9 cellular contexts compared by ENCODE assay signal in genomic region chr12:119180380-119181040, GRCh38. TPM values are rescaled to one million over a fixed set of nuclear protein-coding genes. Genes with fewer than 3 reads are reported as not detected.
DNase-seq lines count a peak whose midpoint lies in the region; ATAC-seq and TF ChIP-seq lines count a peak whose summit lies in the region.
"Had no signal": no experiment of that assay in that cellular context is flagged by ENCODE, and none has a peak within 500 bp of the region (broad histone marks: within the 10 kb centered on the region; RNA-seq: fewer than 3 reads in every experiment).

No MANE protein-coding gene starts in this region.

- H3K4me1 Mint-ChIP-seq in naive thymus-derived CD4-positive, alpha-beta T cell = no peaks in the 10 kb centered on the region
- H3K4me1 Mint-ChIP-seq in activated T-helper 1 cell treated with anti-CD3 and anti-CD28 coated beads, Interleukin-12 subunit alpha, Interleukin-12 subunit beta, Interleukin-2, Interleukin-4 antibody, amounts not matched to agents 30 ng/mL and 10 ng/mL and 1 ng/mL, durations not matched to agents 14 hours and 24 hours and 36 hours (ENCODE audit: low read depth) = no peaks in the 10 kb centered on the region
- H3K4me1 Mint-ChIP-seq: memory B cell had no signal

- H3K36me3 ChIP-seq in HCT116 (ENCODE audit: control insufficient read depth in 1 of 2, insufficient read depth in 2 of 2, low read length in 2 of 2) (no peaks in the 10 kb centered on the region), stomach smooth muscle (ENCODE audit: control insufficient read depth in 2 of 2, insufficient read depth in 2 of 2, low read length in 2 of 2) (no peaks in the 10 kb centered on the region)
- H3K36me3 ChIP-seq in naive thymus-derived CD4-positive, alpha-beta T cell (ENCODE audit: control insufficient read depth in 2 of 3, insufficient read depth in 3 of 3, low read length in 3 of 3) = no peaks in the 10 kb centered on the region

- H3K4me1 ChIP-seq in HCT116 (ENCODE audit: control insufficient read depth in 1 of 2, insufficient read depth in 2 of 2, low read length in 2 of 2) (peaks cover 45 to 56% of the 10 kb centered on the region in 2 experiments), stomach smooth muscle (ENCODE audit: control insufficient read depth, insufficient read depth, low read length) (peaks cover 28% of the 10 kb centered on the region)
- no peaks in the 10 kb centered on the region for H3K4me1 ChIP-seq in naive thymus-derived CD4-positive, alpha-beta T cell (ENCODE audit: control insufficient read depth in 2 of 2, insufficient read depth in 2 of 2, low read length in 2 of 2)

- no peaks in the 10 kb centered on the region for H3K9me3 Mint-ChIP-seq in naive thymus-derived CD4-positive, alpha-beta T cell
- no peaks in the 10 kb centered on the region for H3K9me3 Mint-ChIP-seq in activated T-helper 1 cell treated with anti-CD3 and anti-CD28 coated beads, Interleukin-12 subunit alpha, Interleukin-12 subunit beta, Interleukin-2, Interleukin-4 antibody, amounts not matched to agents 30 ng/mL and 10 ng/mL and 1 ng/mL, durations not matched to agents 14 hours and 24 hours and 36 hours
- H3K9me3 Mint-ChIP-seq: memory B cell had no signal

- no TSS peak for BruUV-seq in HCT116 (replicated peaks; lab: Mats Ljungman, UMichigan)

- H3K27ac ChIP-seq in HCT116 (ENCODE audit: low read depth, low read length) (peak overlapping the region; percentile 46; the same call in 1 of the 2 replicates), caudate nucleus (ENCODE audit: low read depth, low read length) (peak overlapping the region; percentile 90), stomach smooth muscle (ENCODE audit: low read length) (peak overlapping the region; percentile 99)
- no peak overlapping the region for H3K27ac ChIP-seq in naive thymus-derived CD4-positive, alpha-beta T cell (ENCODE audit: low read depth, low read length)

- CTCF ChIA-PET in HCT116 (lab: Charles Lee) = no interaction called here
- CTCF ChIA-PET in naive thymus-derived CD4-positive, alpha-beta T cell (lab: Charles Lee) = no interaction called here
- CTCF ChIA-PET in GM10248 (lab: Yijun Ruan, JAX) = no interaction called here

- H3K4me3 ChIP-seq in HCT116 (replicated peaks in 1 of 2; ENCODE audit: low read depth in 1 of 2, low read length in 2 of 2) (peak overlapping the region in 1 of 2 experiments; percentile 54; a peak in 1 of 4 replicates), stomach smooth muscle (ENCODE audit: low read length in 2 of 2) (peak overlapping the region; percentile 98 to 100)
- no peak overlapping the region for H3K4me3 ChIP-seq in naive thymus-derived CD4-positive, alpha-beta T cell (ENCODE audit: low read length)

- H3K9ac ChIP-seq in HCT116 (ENCODE audit: low read length) (peak overlapping the region; percentile 54), stomach smooth muscle (ENCODE audit: low read length in 2 of 2) (peak overlapping the region; percentile 99 to 100)

- H3K9me2 ChIP-seq in HCT116 (ENCODE audit: insufficient read depth) = no peaks in the 10 kb centered on the region

- no peak overlapping the region for H2AFZ ChIP-seq in HCT116 (ENCODE audit: low read depth, low read length, poor library complexity, severe bottlenecking)

- peaks cover 3 to 26% (median 20%) of the 10 kb centered on the region in 5 donors for H3K27me3 Mint-ChIP-seq in naive thymus-derived CD4-positive, alpha-beta T cell
- peaks cover 4% of the 10 kb centered on the region for H3K27me3 Mint-ChIP-seq in activated T-helper 1 cell treated with anti-CD3 and anti-CD28 coated beads, Interleukin-12 subunit alpha, Interleukin-12 subunit beta, Interleukin-2, Interleukin-4 antibody, amounts not matched to agents 30 ng/mL and 10 ng/mL and 1 ng/mL, durations not matched to agents 14 hours and 24 hours and 36 hours (ENCODE audit: insufficient read depth)

- H4K20me1 ChIP-seq in HCT116 (ENCODE audit: insufficient read depth) = no peaks in the 10 kb centered on the region

- RAD21 ChIA-PET in HCT116 (lab: Charles Lee; ENCODE audit: low non-redundant PET in 1 of 2, low total read pairs in 2 of 2, uncharacterized antibody in 2 of 2, unreplicated experiment in 2 of 2) = no interaction called here

- no peak for DNase-seq in HCT116 (ENCODE audit: low read depth, low spot score)
- peak in 13 of 61 donors; percentile 1 to 30 (median 10) for DNase-seq in caudate nucleus (lab: John Stamatoyannopoulos, UW)
- DNase-seq in left kidney (ENCODE audit: low read depth, low spot score) = peak; percentile 13
- DNase-seq in NCI-H2171 treated with DMSO at 0.1 percent for 48 hours (lab: John Stamatoyannopoulos, UW) = no peak
- no peak for DNase-seq in naive thymus-derived CD4-positive, alpha-beta T cell
- DNase-seq in activated T-helper 1 cell treated with anti-CD3 and anti-CD28 coated beads, Interleukin-12 subunit alpha, Interleukin-12 subunit beta, Interleukin-2, Interleukin-4 antibody, amounts not matched to agents 30 ng/mL and 10 ng/mL and 1 ng/mL, durations not matched to agents 14 hours and 24 hours and 36 hours (ENCODE audit: low spot score) = no peak
- DNase-seq in GM10248 (ENCODE audit: extremely low spot score) = no peak

- no peak for TF ChIP-seq CTCF in HCT116 (IDR thresholded peaks at IDR 0.05 in 2 of 3, conservative IDR thresholded peaks at IDR 0.05 in 1 of 3; ENCODE audit: borderline replicate concordance in 1 of 3, insufficient read depth in 1 of 3, low read depth in 2 of 3, low read length in 2 of 3)
- TF ChIP-seq CTCF in GM10248 (IDR thresholded peaks at IDR 0.05; ENCODE audit: control extremely low read depth, extremely low read depth, low read depth, missing control alignments) = no peak

- POLR2A ChIA-PET in HCT116 (lab: Charles Lee) = interaction anchor here (1.4 kb wide), 1 partner anchor 17 kb away, joined by 3 read pairs; no protein-coding TSS in a partner anchor
- POLR2A ChIA-PET in naive thymus-derived CD4-positive, alpha-beta T cell (lab: Charles Lee) = no interaction called here
- POLR2A ChIA-PET in GM10248 (lab: Yijun Ruan, JAX) = no interaction called here

- no peak for TF ChIP-seq POLR2A in HCT116 (IDR thresholded peaks at IDR 0.05; ENCODE audit: borderline replicate concordance, extremely low read depth, insufficient read depth, insufficient read length)

- no peaks in the 10 kb centered on the region for H3K27me3 ChIP-seq in HCT116 (ENCODE audit: insufficient read depth, low read length)
- no peaks in the 10 kb centered on the region for H3K27me3 ChIP-seq in stomach smooth muscle (ENCODE audit: control insufficient read depth in 1 of 2, insufficient read depth in 2 of 2, low read length in 2 of 2)
- H3K27me3 ChIP-seq in naive thymus-derived CD4-positive, alpha-beta T cell (ENCODE audit: control insufficient read depth in 2 of 2, insufficient read depth in 2 of 2, low read length in 2 of 2) = no peaks in the 10 kb centered on the region

- H3K36me3 Mint-ChIP-seq in naive thymus-derived CD4-positive, alpha-beta T cell = no peaks in the 10 kb centered on the region
- no peaks in the 10 kb centered on the region for H3K36me3 Mint-ChIP-seq in activated T-helper 1 cell treated with anti-CD3 and anti-CD28 coated beads, Interleukin-12 subunit alpha, Interleukin-12 subunit beta, Interleukin-2, Interleukin-4 antibody, amounts not matched to agents 30 ng/mL and 10 ng/mL and 1 ng/mL, durations not matched to agents 14 hours and 24 hours and 36 hours (ENCODE audit: low read depth)
- H3K36me3 Mint-ChIP-seq: memory B cell had no signal

- no peak for ATAC-seq in HCT116
- ATAC-seq in naive thymus-derived CD4-positive, alpha-beta T cell = no peak

- H3K9me3 ChIP-seq in HCT116 (ENCODE audit: control insufficient read depth in 1 of 2, insufficient read depth in 1 of 2, low read depth in 1 of 2, low read length in 2 of 2) (no peaks in the 10 kb centered on the region), stomach smooth muscle (ENCODE audit: control insufficient read depth in 2 of 2, low read length in 2 of 2) (no peaks in the 10 kb centered on the region)
- H3K9me3 ChIP-seq in naive thymus-derived CD4-positive, alpha-beta T cell (ENCODE audit: control insufficient read depth in 2 of 3, low read length in 3 of 3) = no peaks in the 10 kb centered on the region

- H3K4me3 Mint-ChIP-seq in naive thymus-derived CD4-positive, alpha-beta T cell = no peak overlapping the region
- no peak overlapping the region for H3K4me3 Mint-ChIP-seq in activated T-helper 1 cell treated with anti-CD3 and anti-CD28 coated beads, Interleukin-12 subunit alpha, Interleukin-12 subunit beta, Interleukin-2, Interleukin-4 antibody, amounts not matched to agents 30 ng/mL and 10 ng/mL and 1 ng/mL, durations not matched to agents 14 hours and 24 hours and 36 hours
- H3K4me3 Mint-ChIP-seq: memory B cell had no signal

- peak overlapping the region; percentile 90 for H3K4me2 ChIP-seq in HCT116 (ENCODE audit: low read length)

- H3K79me2 ChIP-seq in HCT116 (ENCODE audit: insufficient read depth, low read length) = no peaks in the 10 kb centered on the region

- intact Hi-C loops in HCT116 (cut with micrococcal nuclease) = no loop called here
- intact Hi-C loops in naive thymus-derived CD4-positive, alpha-beta T cell (cut with micrococcal nuclease) = no loop called here
- intact Hi-C loops in activated T-helper 1 cell treated with anti-CD3 and anti-CD28 coated beads, Interleukin-12 subunit alpha, Interleukin-12 subunit beta, Interleukin-2, Interleukin-4 antibody, amounts not matched to agents 30 ng/mL and 10 ng/mL and 1 ng/mL, durations not matched to agents 14 hours and 24 hours and 36 hours (cut with micrococcal nuclease) = no loop called here

- TF ChIP-seq RAD21 in HCT116 (IDR thresholded peaks at IDR 0.05; ENCODE audit: low read depth) = no peak

- H3K27ac Mint-ChIP-seq in naive thymus-derived CD4-positive, alpha-beta T cell = no peak overlapping the region
- no peak overlapping the region for H3K27ac Mint-ChIP-seq in activated T-helper 1 cell treated with anti-CD3 and anti-CD28 coated beads, Interleukin-12 subunit alpha, Interleukin-12 subunit beta, Interleukin-2, Interleukin-4 antibody, amounts not matched to agents 30 ng/mL and 10 ng/mL and 1 ng/mL, durations not matched to agents 14 hours and 24 hours and 36 hours
- H3K27ac Mint-ChIP-seq: memory B cell had no signal

TF ChIP-seq in HCT116, 20 proteins besides CTCF, POLR2A, EP300 and RAD21 (continues in another document):
- no peak for TF ChIP-seq SIN3A (IDR thresholded peaks at IDR 0.05; ENCODE audit: low read depth)
- no peak for TF ChIP-seq JUND (IDR thresholded peaks at IDR 0.05)
- no peak for TF ChIP-seq CEBPB (IDR thresholded peaks at IDR 0.05; ENCODE audit: low read depth)
- TF ChIP-seq YY1 (IDR thresholded peaks at IDR 0.05; ENCODE audit: extremely low read depth, insufficient replicate concordance, low read depth, low read length) = no peak
- peak; percentile 73 for TF ChIP-seq ZFX (IDR thresholded peaks at IDR 0.05)

RNA-seq across cellular contexts. Expression of gene HSPB8, which starts 1.8 kb away (rescaled TPM):
- total RNA-seq in HCT116 (2021; ENCODE audit: unreplicated experiment) = 3.5 TPM
- 1.1 and 1.7 TPM in 2 replicates for polyA plus RNA-seq in HCT116 (2012)
- total RNA-seq in naive thymus-derived CD4-positive, alpha-beta T cell = not detected
- polyA plus RNA-seq in naive thymus-derived CD4-positive, alpha-beta T cell = not detected
- not detected in 2 replicates for total RNA-seq in activated T-helper 1 cell treated with anti-CD3 and anti-CD28 coated beads, Interleukin-12 subunit alpha, Interleukin-12 subunit beta, Interleukin-2, Interleukin-4 antibody, amounts not matched to agents 30 ng/mL and 10 ng/mL and 1 ng/mL, durations not matched to agents 14 hours and 24 hours and 36 hours
